Comparison of ENCODE assay signal across 9 cellular contexts in genomic region chr20:18840248-18840645, GRCh38. TPM values are rescaled to one million over a fixed set of nuclear protein-coding genes. Genes with fewer than 3 reads are reported as not detected.
"Had no signal": no experiment of that assay in that cellular context is flagged by ENCODE, and none has a peak within 500 bp of the region (broad histone marks: within the 10 kb centered on the region; RNA-seq: fewer than 3 reads in every experiment).

No MANE protein-coding gene starts in this region.

- H3K27ac Mint-ChIP-seq: HFFc6 had no signal

- H3K9me3 Mint-ChIP-seq: HFFc6 had no signal

- H3K4me3 Mint-ChIP-seq: HFFc6 had no signal

- H3K4me3 ChIP-seq: HAP-1 had no signal

- DNase-seq: GOT3, H7, HFFc6, IMR-90 had no signal

- ATAC-seq: HCT116 had no signal

- H3K4me1 ChIP-seq: HAP-1 had no signal

- H3K9me3 ChIP-seq: HAP-1 had no signal

- H3K36me3 ChIP-seq: HAP-1 had no signal

- H3K27ac ChIP-seq: HL-60 had no signal

RNA-seq across cellular contexts. Expression of gene SCP2D1, which starts 26.7 kb away (rescaled TPM):
- total RNA-seq: H4, H7, HFFc6, HT1080, IMR-90 had no signal
- polyA plus RNA-seq: IMR-90 had no signal
